Comparison of ENCODE assay signal across 41 cellular contexts in the genomic region with DNA sequence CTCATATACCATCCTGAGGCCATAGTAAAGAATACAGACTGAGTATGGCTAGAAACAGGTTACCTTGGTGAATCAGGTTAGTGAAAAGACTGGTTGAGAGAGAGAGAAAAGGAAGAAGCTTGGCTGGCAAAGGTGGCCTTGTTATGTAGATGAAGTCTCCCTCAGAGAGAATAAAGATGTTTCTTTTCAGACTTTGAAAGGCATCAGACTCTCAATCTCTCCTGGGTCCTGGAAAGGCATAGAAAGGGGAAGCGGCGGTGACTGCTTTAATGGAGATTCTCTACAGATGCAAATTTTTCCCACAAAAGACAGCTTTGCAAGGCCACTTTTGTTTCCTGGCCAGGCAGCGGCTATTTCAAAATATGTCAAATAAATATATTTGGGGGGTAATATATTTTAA. TPM values are rescaled to one million over a fixed set of nuclear protein-coding genes. Genes with fewer than 3 reads are reported as not detected.
"Had no signal": no experiment of that assay in that cellular context is flagged by ENCODE, and none has a peak within 500 bp of the region (broad histone marks: within the 10 kb centered on the region; RNA-seq: fewer than 3 reads in every experiment).

No MANE protein-coding gene starts in this region.

- H3K4me1 ChIP-seq: gastroesophageal sphincter, uterus had no signal

- H3K4me3 Mint-ChIP-seq: activated CD4-positive, alpha-beta memory T cell treated with anti-CD3 and anti-CD28 coated beads, Interleukin-2, amount 10 ng/mL, durations not matched to agents 7 days and 5 days; activated CD4-positive, alpha-beta T cell treated with anti-CD3 and anti-CD28 coated beads, Interleukin-2, amount 10 ng/mL, durations not matched to agents 7 days and 5 days; activated T-cell treated with anti-CD3 and anti-CD28 coated beads, Interleukin-2, amount 50 U/mL, for 4 hours; activated T-helper 17 cell treated with anti-CD3 and anti-CD28 coated beads, Interleukin-2, amount 50 U/mL, for 72 hours; effector memory CD8-positive, alpha-beta T cell; immature natural killer cell; mesothelial cell of epicardium; naive B cell; nephron progenitor cell; stimulated activated effector memory CD8-positive, alpha-beta T cell treated with anti-CD3 and anti-CD28 coated beads, Interleukin-12 subunit alpha, Interleukin-12 subunit beta, amount 100 ng/mL, for 72 hours; stimulated activated naive CD8-positive, alpha-beta T cell treated with anti-CD3 and anti-CD28 coated beads, Interleukin-15, Interleukin-2, amounts not matched to agents 100 ng/mL and 50 ng/mL, for 24 hours; type B pancreatic cell had no signal

- H3K9me3 ChIP-seq: gastroesophageal sphincter, ovary, uterus had no signal

- ATAC-seq: activated T-cell treated with anti-CD3 and anti-CD28 coated beads, Interleukin-2, amount 50 U/mL, for 4 hours; activated T-helper 17 cell treated with anti-CD3 and anti-CD28 coated beads, Interleukin-2, amount 50 U/mL, for 72 hours; effector memory CD8-positive, alpha-beta T cell; gastroesophageal sphincter; left colon; sciatic nerve; stimulated activated effector memory CD8-positive, alpha-beta T cell treated with anti-CD3 and anti-CD28 coated beads, Interleukin-12 subunit alpha, Interleukin-12 subunit beta, amount 100 ng/mL, for 72 hours had no signal

- H3K27me3 ChIP-seq: brain microvascular endothelial cell, gastroesophageal sphincter, hepatocyte, ovary, uterus had no signal

- H3K4me3 ChIP-seq: gastroesophageal sphincter, hepatocyte, ovary, skin epidermis, uterus had no signal

- H3K27ac Mint-ChIP-seq: activated CD4-positive, alpha-beta memory T cell treated with anti-CD3 and anti-CD28 coated beads, Interleukin-2, amount 10 ng/mL, durations not matched to agents 7 days and 5 days; activated CD4-positive, alpha-beta T cell treated with anti-CD3 and anti-CD28 coated beads, Interleukin-2, amount 10 ng/mL, durations not matched to agents 7 days and 5 days; activated T-helper 17 cell treated with anti-CD3 and anti-CD28 coated beads, Interleukin-2, amount 50 U/mL, for 72 hours; effector memory CD8-positive, alpha-beta T cell; immature natural killer cell; mesothelial cell of epicardium; nephron progenitor cell; progenitor cell of endocrine pancreas; stimulated activated effector memory CD8-positive, alpha-beta T cell treated with anti-CD3 and anti-CD28 coated beads, Interleukin-12 subunit alpha, Interleukin-12 subunit beta, amount 100 ng/mL, for 72 hours; stimulated activated naive CD8-positive, alpha-beta T cell treated with anti-CD3 and anti-CD28 coated beads, Interleukin-15, Interleukin-2, amounts not matched to agents 100 ng/mL and 50 ng/mL, for 24 hours; type B pancreatic cell had no signal

- H3K4me2 ChIP-seq: hepatocyte had no signal

- H3K36me3 ChIP-seq: brain microvascular endothelial cell, gastroesophageal sphincter, ovary, uterus had no signal

- H3K27ac ChIP-seq: brain microvascular endothelial cell, gastroesophageal sphincter, hepatocyte, ovary, skin epidermis, uterus had no signal

- H3K9me3 Mint-ChIP-seq: activated CD4-positive, alpha-beta memory T cell treated with anti-CD3 and anti-CD28 coated beads, Interleukin-2, amount 10 ng/mL, durations not matched to agents 7 days and 5 days; activated CD4-positive, alpha-beta T cell treated with anti-CD3 and anti-CD28 coated beads, Interleukin-2, amount 10 ng/mL, durations not matched to agents 7 days and 5 days; activated T-cell treated with anti-CD3 and anti-CD28 coated beads, Interleukin-2, amount 50 U/mL, for 4 hours; stimulated activated naive CD8-positive, alpha-beta T cell treated with anti-CD3 and anti-CD28 coated beads, Interleukin-15, Interleukin-2, amounts not matched to agents 100 ng/mL and 50 ng/mL, for 24 hours; type B pancreatic cell had no signal

- H3K36me3 Mint-ChIP-seq: mesothelial cell of epicardium; naive B cell; stimulated activated effector memory CD8-positive, alpha-beta T cell treated with anti-CD3 and anti-CD28 coated beads, Interleukin-12 subunit alpha, Interleukin-12 subunit beta, amount 100 ng/mL, for 72 hours; type B pancreatic cell had no signal

- DNase-seq: activated CD4-positive, alpha-beta memory T cell treated with anti-CD3 and anti-CD28 coated beads, Interleukin-2, amount 10 ng/mL, durations not matched to agents 7 days and 5 days; activated CD4-positive, alpha-beta T cell treated with anti-CD3 and anti-CD28 coated beads for 1 hour; activated CD4-positive, alpha-beta T cell treated with anti-CD3 and anti-CD28 coated beads, Interleukin-2, amount 10 ng/mL, durations not matched to agents 7 days and 5 days; activated CD8-positive, alpha-beta memory T cell treated with anti-CD3 and anti-CD28 coated beads, Interleukin-2, amount 50 U/mL, for 48 hours; activated gamma-delta T cell treated with Interleukin-2 at 50 U/mL for 16 hours; activated naive CD4-positive, alpha-beta T cell treated with anti-CD3 and anti-CD28 coated beads, Interleukin-2, amount 50 U/mL, for 16 hours; activated T-cell treated with anti-CD3 and anti-CD28 coated beads, Interleukin-2, amount 50 U/mL, for 4 hours; amniotic stem cell; brain microvascular endothelial cell; cortex of kidney; effector memory CD8-positive, alpha-beta T cell; immature natural killer cell; kidney; left colon; mammary epithelial cell; naive B cell; nephron progenitor cell; ovary; stimulated activated CD4-positive, alpha-beta T cell treated with anti-CD3 and anti-CD28 coated beads, Interleukin-12 subunit alpha, Interleukin-12 subunit beta, amount 100 ng/mL, for 4 hours; stimulated activated CD4-positive, alpha-beta T cell treated with anti-CD3 and anti-CD28 coated beads, Interleukin-4, amount 100 ng/mL, for 24 hours; T-helper 2 cell; uterus had no signal

- H3K4me1 Mint-ChIP-seq: activated CD4-positive, alpha-beta memory T cell treated with anti-CD3 and anti-CD28 coated beads, Interleukin-2, amount 10 ng/mL, durations not matched to agents 7 days and 5 days; activated CD4-positive, alpha-beta T cell treated with anti-CD3 and anti-CD28 coated beads, Interleukin-2, amount 10 ng/mL, durations not matched to agents 7 days and 5 days; activated T-helper 17 cell treated with anti-CD3 and anti-CD28 coated beads, Interleukin-2, amount 50 U/mL, for 72 hours; immature natural killer cell; mesothelial cell of epicardium; naive B cell; nephron progenitor cell; stimulated activated effector memory CD8-positive, alpha-beta T cell treated with anti-CD3 and anti-CD28 coated beads, Interleukin-12 subunit alpha, Interleukin-12 subunit beta, amount 100 ng/mL, for 72 hours had no signal

- H2AFZ ChIP-seq: hepatocyte had no signal

- H3K27me3 Mint-ChIP-seq: activated CD4-positive, alpha-beta memory T cell treated with anti-CD3 and anti-CD28 coated beads, Interleukin-2, amount 10 ng/mL, durations not matched to agents 7 days and 5 days; activated CD4-positive, alpha-beta T cell treated with anti-CD3 and anti-CD28 coated beads, Interleukin-2, amount 10 ng/mL, durations not matched to agents 7 days and 5 days had no signal

- H3K79me2 ChIP-seq: hepatocyte had no signal

RNA-seq across cellular contexts. Expression of a gene that starts 46.3 kb away (rescaled TPM):
- total RNA-seq: activated CD4-positive, alpha-beta memory T cell treated with anti-CD3 and anti-CD28 coated beads, Interleukin-2, amount 10 ng/mL, durations not matched to agents 7 days and 5 days; activated CD4-positive, alpha-beta T cell treated with anti-CD3 and anti-CD28 coated beads, Interleukin-2, amount 10 ng/mL, durations not matched to agents 7 days and 5 days; activated T-cell treated with anti-CD3 and anti-CD28 coated beads, Interleukin-2, amount 50 U/mL, for 4 hours; activated T-helper 17 cell treated with anti-CD3 and anti-CD28 coated beads, Interleukin-2, amount 50 U/mL, for 72 hours; astrocyte; cardiac septum; cerebellum; endothelial cell of umbilical vein; fibroblast of lung; fibroblast of villous mesenchyme; gastroesophageal sphincter; hepatocyte; liver; mammary epithelial cell; mesothelial cell of epicardium; progenitor cell of endocrine pancreas; renal cortical epithelial cell; sciatic nerve; subcutaneous adipose tissue; uterus had no signal
